17 cellular contexts compared by ENCODE assay signal in the genomic region with DNA sequence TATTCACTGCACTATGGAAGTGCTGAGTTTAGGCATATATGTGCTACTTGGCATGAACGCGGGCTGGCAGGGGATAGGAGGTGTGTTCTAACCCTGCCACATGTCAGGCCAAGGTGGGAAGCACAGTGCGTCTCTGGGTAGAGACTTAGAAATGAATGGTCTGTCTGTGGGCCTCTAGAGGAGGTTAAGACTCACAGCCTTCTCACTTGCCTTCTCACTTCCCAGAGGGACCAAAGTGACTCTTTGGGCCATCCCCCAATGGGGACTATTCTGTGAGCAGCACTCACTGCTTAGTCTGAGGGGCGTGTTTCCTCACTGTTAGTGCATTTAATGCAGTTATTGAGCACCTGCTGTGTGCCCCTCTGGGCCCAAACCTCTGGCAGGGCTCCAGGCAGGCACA. TPM values are rescaled to one million over a fixed set of nuclear protein-coding genes. Genes with fewer than 3 reads are reported as not detected.
DNase-seq lines count a peak whose midpoint lies in the region; ATAC-seq, FAIRE-seq and TF ChIP-seq lines count a peak whose summit lies in the region.
"Had no signal": no experiment of that assay in that cellular context is flagged by ENCODE, and none has a peak within 500 bp of the region (broad histone marks: within the 10 kb centered on the region; RNA-seq: fewer than 3 reads in every experiment).

No MANE protein-coding gene starts in this region.

- POLR2A ChIA-PET in HEK293 (lab: Yijun Ruan, JAX): no interaction called here
- POLR2A ChIA-PET in RWPE1 (lab: Yijun Ruan, JAX; ENCODE audit: low non-redundant PET): no interaction called here

- H3K4me3 ChIP-seq in HEK293 (ENCODE audit: low read depth, low read length) (no peak overlapping the region), kidney (ENCODE audit: low read length in 2 of 2) (no peak overlapping the region)
- H3K4me3 ChIP-seq: HAP-1, PC-9 had no signal

- H3K4me1 ChIP-seq in HEK293 (ENCODE audit: control insufficient read depth, insufficient read depth, low read length): peaks cover 13% of the 10 kb centered on the region
- H3K4me1 ChIP-seq in kidney (ENCODE audit: control insufficient read depth in 1 of 2, insufficient read depth in 1 of 2, low read depth in 1 of 2, low read length in 2 of 2): peaks cover 4 to 9% of the 10 kb centered on the region in 2 donors

- FAIRE-seq in kidney (lab: Jason Lieb, UNC): no peak

- DNase-seq in RWPE1 (ENCODE audit: low spot score) (no peak), kidney (peak; percentile 30), type B pancreatic cell (ENCODE audit: extremely low spot score, unreplicated experiment) (no peak), GM20000 (ENCODE audit: low spot score) (no peak)
- DNase-seq in stimulated activated CD4-positive, alpha-beta T cell treated with anti-CD3 and anti-CD28 coated beads, Interleukin-12 subunit alpha, Interleukin-12 subunit beta, amount 100 ng/mL, for 4 hours: no peak
- DNase-seq: BE2C; CD8-positive, alpha-beta memory T cell; EL; NCI-H1048; NCI-H1694; NCI-H2107; NCI-H446 treated with DMSO at 0.1 percent for 48 hours; NCI-H748 treated with DMSO at 0.1 percent for 48 hours; PC-9 had no signal

- no peak overlapping the region for H3K9ac ChIP-seq in kidney (ENCODE audit: low read length in 2 of 2)

- no peak for TF ChIP-seq CTCF in HEK293 (tag by site-specific recombination; IDR thresholded peaks at IDR 0.05)
- no peak for TF ChIP-seq CTCF in RWPE1 (conservative IDR thresholded peaks at IDR 0.05; ENCODE audit: low read depth)
- no peak for TF ChIP-seq CTCF in kidney (IDR thresholded peaks at IDR 0.05; ENCODE audit: borderline replicate concordance, extremely low read depth, insufficient read depth)
- no peak for TF ChIP-seq CTCF in type B pancreatic cell (conservative IDR thresholded peaks at IDR 0.05)
- TF ChIP-seq CTCF in GM20000 (IDR thresholded peaks at IDR 0.05; ENCODE audit: extremely low read depth, missing control alignments): no peak

- peaks cover 12% of the 10 kb centered on the region for H3K4me1 Mint-ChIP-seq in type B pancreatic cell (ENCODE audit: unreplicated experiment)

- H3K27ac ChIP-seq in HEK293 (ENCODE audit: extremely low read depth, low read depth, low read length): no peak overlapping the region
- H3K27ac ChIP-seq in RWPE1: peak overlapping the region; percentile 99
- no peak overlapping the region for H3K27ac ChIP-seq in kidney (ENCODE audit: low read depth in 2 of 2, low read length in 2 of 2)
- H3K27ac ChIP-seq: PC-9 had no signal

- CTCF ChIA-PET in HEK293 (lab: Yijun Ruan, JAX): interaction anchor here (1.5 kb wide), 1 partner anchor 155 kb away, joined by 7 read pairs; no protein-coding TSS in a partner anchor
- CTCF ChIA-PET in RWPE1 (lab: Yijun Ruan, JAX): interaction anchor here (1.1 to 1.9 kb wide), 2 partner anchors 132 to 150 kb away, joined by 4 to 5 read pairs; a partner anchor contains a TSS

- no peak for ATAC-seq in GM21619 (IDR thresholded peaks at IDR 0.05; ENCODE audit: unreplicated experiment)

- H3K36me3 Mint-ChIP-seq in type B pancreatic cell: no peaks in the 10 kb centered on the region
- H3K36me3 Mint-ChIP-seq: CD8-positive, alpha-beta memory T cell had no signal

- H3K27me3 Mint-ChIP-seq in type B pancreatic cell: peaks cover 84% of the 10 kb centered on the region

- H3K36me3 ChIP-seq in HEK293 (ENCODE audit: control insufficient read depth in 2 of 2, insufficient read depth in 1 of 2, low read length in 2 of 2) (no peaks in the 10 kb centered on the region), kidney (ENCODE audit: control insufficient read depth in 1 of 2, insufficient read depth in 2 of 2, low read length in 2 of 2) (no peaks in the 10 kb centered on the region)
- H3K36me3 ChIP-seq: BE2C had no signal

- intact Hi-C loops in kidney (cut with DNase I): no loop called here

- H3K9me3 ChIP-seq in HEK293 (ENCODE audit: control insufficient read depth, insufficient read depth, low read depth, low read length): no peaks in the 10 kb centered on the region
- no peaks in the 10 kb centered on the region for H3K9me3 ChIP-seq in kidney (ENCODE audit: control insufficient read depth in 1 of 2, low read length in 2 of 2)
- H3K9me3 ChIP-seq: BE2C, HAP-1 had no signal

- H3K9me3 Mint-ChIP-seq in type B pancreatic cell: no peaks in the 10 kb centered on the region
- H3K9me3 Mint-ChIP-seq: CD8-positive, alpha-beta memory T cell had no signal

- H3K4me3 Mint-ChIP-seq in type B pancreatic cell: peak overlapping the region; percentile 70

- peak overlapping the region; percentile 55 for H3K27ac Mint-ChIP-seq in type B pancreatic cell
- H3K27ac Mint-ChIP-seq: CD8-positive, alpha-beta memory T cell had no signal

TF ChIP-seq in HEK293, 187 proteins besides CTCF, POLR2A, EP300 and RAD21:
- TF ChIP-seq, protein P1, sequence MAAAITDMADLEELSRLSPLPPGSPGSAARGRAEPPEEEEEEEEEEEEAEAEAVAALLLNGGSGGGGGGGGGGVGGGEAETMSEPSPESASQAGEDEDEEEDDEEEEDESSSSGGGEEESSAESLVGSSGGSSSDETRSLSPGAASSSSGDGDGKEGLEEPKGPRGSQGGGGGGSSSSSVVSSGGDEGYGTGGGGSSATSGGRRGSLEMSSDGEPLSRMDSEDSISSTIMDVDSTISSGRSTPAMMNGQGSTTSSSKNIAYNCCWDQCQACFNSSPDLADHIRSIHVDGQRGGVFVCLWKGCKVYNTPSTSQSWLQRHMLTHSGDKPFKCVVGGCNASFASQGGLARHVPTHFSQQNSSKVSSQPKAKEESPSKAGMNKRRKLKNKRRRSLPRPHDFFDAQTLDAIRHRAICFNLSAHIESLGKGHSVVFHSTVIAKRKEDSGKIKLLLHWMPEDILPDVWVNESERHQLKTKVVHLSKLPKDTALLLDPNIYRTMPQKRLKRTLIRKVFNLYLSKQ (tag by site-specific recombination; IDR thresholded peaks at IDR 0.05; ENCODE audit: borderline replicate concordance): no peak
- TF ChIP-seq ZNF2 (tag by site-specific recombination; IDR thresholded peaks at IDR 0.05) (no peak), ZIC2 (tag by site-specific recombination; IDR thresholded peaks at IDR 0.05) (peak; percentile 42), ZNF510 (tag by site-specific recombination; IDR thresholded peaks at IDR 0.05; ENCODE audit: insufficient replicate concordance) (no peak), ZNF311 (tag by site-specific recombination; IDR thresholded peaks at IDR 0.05; ENCODE audit: borderline replicate concordance) (no peak)

RNA-seq across cellular contexts. Expression of a gene that starts 2.4 kb away (rescaled TPM):
- not detected for total RNA-seq in kidney
- not detected for polyA plus RNA-seq in kidney (ENCODE audit: insufficient read depth, low read depth, low replicate concordance)
- total RNA-seq in type B pancreatic cell (ENCODE audit: low replicate concordance): 6.3 and 13.4 TPM in 2 replicates
- total RNA-seq: CD8-positive, alpha-beta memory T cell had no signal
- polyA plus RNA-seq: CD8-positive, alpha-beta memory T cell had no signal
